In genomic region chr5:176837707-176838115, GRCh38 we compare ENCODE assay signal across 8 cellular contexts. TPM values are rescaled to one million over a fixed set of nuclear protein-coding genes. Genes with fewer than 3 reads are reported as not detected.
A peak's percentile ranks its signal among the peaks of the same experiment; 100 is the strongest.
DNase-seq lines count a peak whose midpoint lies in the region; ATAC-seq and TF ChIP-seq lines count a peak whose summit lies in the region.

No MANE protein-coding gene starts in this region.

- no peak overlapping the region for H3K27ac Mint-ChIP-seq in activated naive CD4-positive, alpha-beta T cell treated with anti-CD3 and anti-CD28 coated beads for 36 hours

- H3K4me1 Mint-ChIP-seq in activated naive CD4-positive, alpha-beta T cell treated with anti-CD3 and anti-CD28 coated beads for 36 hours (ENCODE audit: low read depth) = no peaks in the 10 kb centered on the region

- no peak overlapping the region for H3K4me3 Mint-ChIP-seq in activated naive CD4-positive, alpha-beta T cell treated with anti-CD3 and anti-CD28 coated beads for 36 hours

- 14 to 17% (median 16%) methylated on average over 16 of the region's 16 CpGs for whole genome bisulfite sequencing in psoas muscle, 3 donors

- CTCF ChIA-PET in activated naive CD4-positive, alpha-beta T cell treated with anti-CD3 and anti-CD28 coated beads for 36 hours (lab: Charles Lee) = interaction anchor here (1.5 kb wide), 1 partner anchor 22 kb away, joined by 4 read pairs; no protein-coding TSS in a partner anchor

- H3K9me3 Mint-ChIP-seq in activated naive CD4-positive, alpha-beta T cell treated with anti-CD3 and anti-CD28 coated beads for 36 hours = no peaks in the 10 kb centered on the region

- no peaks in the 10 kb centered on the region for H3K36me3 Mint-ChIP-seq in activated naive CD4-positive, alpha-beta T cell treated with anti-CD3 and anti-CD28 coated beads for 36 hours (ENCODE audit: low read depth)

- no peaks in the 10 kb centered on the region for H3K4me1 ChIP-seq in SJCRH30
- no peaks in the 10 kb centered on the region for H3K4me1 ChIP-seq in psoas muscle
- H3K4me1 ChIP-seq in uterus = no peaks in the 10 kb centered on the region

- H3K36me3 ChIP-seq in SJCRH30 (no peaks in the 10 kb centered on the region), psoas muscle (ENCODE audit: insufficient read depth in 1 of 2, low read depth in 1 of 2) (no peaks in the 10 kb centered on the region), uterus (no peaks in the 10 kb centered on the region)

- DNase-seq in GM19240 (ENCODE audit: insufficient read length, low spot score) (peak; percentile 73), SJCRH30 (peak; percentile 94 to 95), Right ventricle myocardium superior (peak; percentile 93), psoas muscle (peak; percentile 86 to 93), uterus (peak; percentile 77 to 78)
- DNase-seq in activated naive CD4-positive, alpha-beta T cell treated with anti-CD3 and anti-CD28 coated beads for 36 hours = peak; percentile 92

- H3K27me3 ChIP-seq in SJCRH30 = no peaks in the 10 kb centered on the region
- peaks cover 0 to 21% (median 7%) of the 10 kb centered on the region in 3 donors for H3K27me3 ChIP-seq in psoas muscle (ENCODE audit: insufficient read depth in 3 of 3, low read length in 2 of 3)
- H3K27me3 ChIP-seq in uterus = no peaks in the 10 kb centered on the region

- peaks cover 23% of the 10 kb centered on the region for H3K27me3 Mint-ChIP-seq in activated naive CD4-positive, alpha-beta T cell treated with anti-CD3 and anti-CD28 coated beads for 36 hours (ENCODE audit: low read depth)

- TF ChIP-seq CTCF in psoas muscle (IDR thresholded peaks at IDR 0.05) (no peak), uterus (IDR thresholded peaks at IDR 0.05) (no peak)

- H3K4me3 ChIP-seq in SJCRH30 (no peak overlapping the region), psoas muscle (no peak overlapping the region), uterus (no peak overlapping the region)

- no peak for TF ChIP-seq POLR2A in uterus (IDR thresholded peaks at IDR 0.05)

- H3K9me3 ChIP-seq in SJCRH30 (replicated peaks) (no peaks in the 10 kb centered on the region), psoas muscle (no peaks in the 10 kb centered on the region), uterus (no peaks in the 10 kb centered on the region)

- intact Hi-C loops in activated naive CD4-positive, alpha-beta T cell treated with anti-CD3 and anti-CD28 coated beads for 36 hours (cut with micrococcal nuclease) = no loop called here
- intact Hi-C loops in Right ventricle myocardium superior (cut with DNase I) (no loop called here), psoas muscle (cut with DNase I) (no loop called here), uterus (cut with DNase I; ENCODE audit: low total_unique reads) (no loop called here)

- peak; percentile 96 for ATAC-seq in Right ventricle myocardium superior (ENCODE audit: poor library complexity)
- ATAC-seq in psoas muscle = peak; percentile 68 to 91 (median 84)
- ATAC-seq in HG02981 (IDR thresholded peaks at IDR 0.05; ENCODE audit: unreplicated experiment) = no peak
- ATAC-seq in HG02623 (IDR thresholded peaks at IDR 0.05; ENCODE audit: unreplicated experiment) = no peak

- no peak overlapping the region for H3K27ac ChIP-seq in SJCRH30
- H3K27ac ChIP-seq in psoas muscle = no peak overlapping the region
- no peak overlapping the region for H3K27ac ChIP-seq in uterus

RNA-seq across cellular contexts. Expression of gene UNC5A, which starts 27.4 kb away (rescaled TPM):
- total RNA-seq in SJCRH30 (2014; rRNA removed; shearing (Covaris generic)) = 0.18 and 0.20 TPM in 2 replicates
- not detected for total RNA-seq in activated naive CD4-positive, alpha-beta T cell treated with anti-CD3 and anti-CD28 coated beads for 36 hours
- total RNA-seq in Right ventricle myocardium superior (0.05 TPM), psoas muscle (under 1 TPM in 1 of 4 donors, not detected in 3; 0.10 TPM), uterus (under 1 TPM in 1 of 4 donors, not detected in 3; 0.48 TPM)
- polyA plus RNA-seq in psoas muscle = under 1 TPM in 2 of 3 donors, not detected in 1; 0.03 to 0.25 TPM

Comparison
In these comparisons a context has a peak if more than half of its experiments do, and no peak if none do; other contexts are left out.
1. ATAC-seq: peak in Right ventricle myocardium superior (single experiment) and psoas muscle (4 of 4); none in HG02981 (single experiment) and HG02623 (single experiment).
2. Peak in every context shown above with its lines, with median percentiles within 50 percentile points of each other: DNase-seq.